In genomic region chr7:141193066-141193465, GRCh38 we compare ENCODE assay signal across 1 cellular context.
TF ChIP-seq lines count a peak whose summit lies in the region.

No MANE protein-coding gene starts in this region.

TF ChIP-seq in K562, 482 proteins besides CTCF, POLR2A, EP300 and RAD21 (continued from another document):
- TF ChIP-seq RCOR1 (IDR thresholded peaks at IDR 0.05; ENCODE audit: borderline replicate concordance in 1 of 2, low read depth in 2 of 2, low read length in 2 of 2), result 0 out of 4 replicates have a peak, but pooled peaks of 1 of the 2 experiments have one; percentile 23
- peak; percentile 72 for TF ChIP-seq ARID1B (IDR thresholded peaks at IDR 0.05)
- TF ChIP-seq NCOR1 (IDR thresholded peaks at IDR 0.05), result peak; percentile 41; the same call in 1 of the 2 replicates
- TF ChIP-seq, protein P1, sequence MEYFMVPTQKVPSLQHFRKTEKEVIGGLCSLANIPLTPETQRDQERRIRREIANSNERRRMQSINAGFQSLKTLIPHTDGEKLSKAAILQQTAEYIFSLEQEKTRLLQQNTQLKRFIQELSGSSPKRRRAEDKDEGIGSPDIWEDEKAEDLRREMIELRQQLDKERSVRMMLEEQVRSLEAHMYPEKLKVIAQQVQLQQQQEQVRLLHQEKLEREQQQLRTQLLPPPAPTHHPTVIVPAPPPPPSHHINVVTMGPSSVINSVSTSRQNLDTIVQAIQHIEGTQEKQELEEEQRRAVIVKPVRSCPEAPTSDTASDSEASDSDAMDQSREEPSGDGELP (CRISPR knock-in tag; IDR thresholded peaks at IDR 0.05; ENCODE audit: borderline replicate concordance), result peak; percentile 80
- peak; percentile 80 for TF ChIP-seq TAL1 (IDR thresholded peaks at IDR 0.05)
- TF ChIP-seq NR2F6 (CRISPR knock-in tag; IDR thresholded peaks at IDR 0.05), result no peak
- TF ChIP-seq KLF16 (IDR thresholded peaks at IDR 0.05), result no peak
- TF ChIP-seq TEAD4 (IDR thresholded peaks at IDR 0.05; ENCODE audit: low read length), result peak; percentile 79
- no peak for TF ChIP-seq TEAD4 (CRISPR knock-in tag; IDR thresholded peaks at IDR 0.05; ENCODE audit: borderline replicate concordance)
- TF ChIP-seq CBFA2T2 (conservative IDR thresholded peaks at IDR 0.05), result peak; percentile 69
- TF ChIP-seq, protein P2, sequence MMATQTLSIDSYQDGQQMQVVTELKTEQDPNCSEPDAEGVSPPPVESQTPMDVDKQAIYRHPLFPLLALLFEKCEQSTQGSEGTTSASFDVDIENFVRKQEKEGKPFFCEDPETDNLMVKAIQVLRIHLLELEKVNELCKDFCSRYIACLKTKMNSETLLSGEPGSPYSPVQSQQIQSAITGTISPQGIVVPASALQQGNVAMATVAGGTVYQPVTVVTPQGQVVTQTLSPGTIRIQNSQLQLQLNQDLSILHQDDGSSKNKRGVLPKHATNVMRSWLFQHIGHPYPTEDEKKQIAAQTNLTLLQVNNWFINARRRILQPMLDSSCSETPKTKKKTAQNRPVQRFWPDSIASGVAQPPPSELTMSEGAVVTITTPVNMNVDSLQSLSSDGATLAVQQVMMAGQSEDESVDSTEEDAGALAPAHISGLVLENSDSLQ (IDR thresholded peaks at IDR 0.05), result no peak
- peak; percentile 77 for TF ChIP-seq CBFA2T3 (IDR thresholded peaks at IDR 0.05)
- TF ChIP-seq POLR2AphosphoS5 (IDR thresholded peaks at IDR 0.05; ENCODE audit: control insufficient read depth, insufficient read depth, low read depth, low read length), result peak; percentile 18; the same call in 1 of the 2 replicates
